In genomic region chr17:49226771-49227435, GRCh38 we compare ENCODE assay signal across 11 cellular contexts. TPM values are rescaled to one million over a fixed set of nuclear protein-coding genes. Genes with fewer than 3 reads are reported as not detected.
DNase-seq lines count a peak whose midpoint lies in the region; ATAC-seq, FAIRE-seq and TF ChIP-seq lines count a peak whose summit lies in the region.
"Had no signal": no experiment of that assay in that cellular context is flagged by ENCODE, and none has a peak within 500 bp of the region (broad histone marks: within the 10 kb centered on the region; RNA-seq: fewer than 3 reads in every experiment).

No MANE protein-coding gene starts in this region.

- no peak overlapping the region for H3K4me3 Mint-ChIP-seq in natural killer cell
- H3K4me3 Mint-ChIP-seq in natural killer cell treated with Interleukin-12 subunit alpha and Interleukin-12 subunit beta and Interleukin-15 and Interleukin-18, amount 100 ng/mL, for 72 hours, result no peak overlapping the region

- no peak overlapping the region for H2AFZ ChIP-seq in H1 (ENCODE audit: low read length)
- H2AFZ ChIP-seq: GM23338 had no signal

- no peaks in the 10 kb centered on the region for H3K27me3 Mint-ChIP-seq in natural killer cell (ENCODE audit: low read depth in 2 of 2)
- no peaks in the 10 kb centered on the region for H3K27me3 Mint-ChIP-seq in natural killer cell treated with Interleukin-12 subunit alpha and Interleukin-12 subunit beta and Interleukin-15 and Interleukin-18, amount 100 ng/mL, for 72 hours

- H2BK15ac ChIP-seq in H1 (ENCODE audit: low read length), result peak overlapping the region; percentile 72; the same call in 1 of the 2 replicates

- H3K14ac ChIP-seq in H1 (ENCODE audit: insufficient read length), result no peak overlapping the region

- TF ChIP-seq CTCF in natural killer cell (IDR thresholded peaks at IDR 0.05) (no peak), H1 (IDR thresholded peaks at IDR 0.05; ENCODE audit: control extremely low read depth in 1 of 3, insufficient read depth in 1 of 3, low read depth in 1 of 3, low read length in 3 of 3) (no peak), Peyer's patch (IDR thresholded peaks at IDR 0.05) (no peak), breast epithelium (IDR thresholded peaks at IDR 0.05) (no peak)

- WGBS in H1 (ENCODE audit: extremely low coverage in 1 of 2, insufficient coverage in 1 of 2, insufficient read length in 1 of 2, insufficient replicate concordance in 2 of 2, low coverage in 1 of 2, low lambda C conversion rate in 2 of 2, missing lambda C conversion rate in 1 of 2), 2 experiments, result 90% methylated on average over 3 of the region's 3 CpGs; no CpG with 5 or more reads in 1 of the 2 experiments

- no peak overlapping the region for H3K4me3 ChIP-seq in H1 (ENCODE audit: extremely low read depth in 1 of 4, insufficient read depth in 2 of 4, low read depth in 3 of 4, low read length in 4 of 4)
- H3K4me3 ChIP-seq in Peyer's patch, result no peak overlapping the region
- H3K4me3 ChIP-seq in breast epithelium, result no peak overlapping the region
- H3K4me3 ChIP-seq: A549, GM23338 had no signal

- peaks cover 42 to 82% of the 10 kb centered on the region in 2 donors for H3K4me1 Mint-ChIP-seq in natural killer cell
- peaks cover 29 to 39% of the 10 kb centered on the region in 2 donors for H3K4me1 Mint-ChIP-seq in natural killer cell treated with Interleukin-12 subunit alpha and Interleukin-12 subunit beta and Interleukin-15 and Interleukin-18, amount 100 ng/mL, for 72 hours (ENCODE audit: low read depth in 2 of 2)

- peaks cover 0 to 10% (median 6%) of the 10 kb centered on the region in 4 experiments; a peak in 3 of 7 replicates for H3K4me1 ChIP-seq in H1 (replicated peaks in 1 of 4; ENCODE audit: control insufficient read depth in 3 of 4, insufficient read depth in 4 of 4, low read length in 3 of 4)
- peaks cover 0 to 29% (median 22%) of the 10 kb centered on the region in 4 donors for H3K4me1 ChIP-seq in Peyer's patch
- H3K4me1 ChIP-seq in breast epithelium, result peaks cover 4 to 12% of the 10 kb centered on the region in 2 donors

- H3K27me3 ChIP-seq in H1 (replicated peaks in 1 of 4; ENCODE audit: control insufficient read depth in 3 of 4, extremely low read depth in 1 of 4, insufficient read depth in 3 of 4, low read length in 3 of 4) (peaks cover 25 to 80% (median 65%) of the 10 kb centered on the region in 4 experiments), Peyer's patch (no peaks in the 10 kb centered on the region), breast epithelium (peaks cover 3 to 62% of the 10 kb centered on the region in 2 donors)

- H3K18ac ChIP-seq in H1 (ENCODE audit: extremely low read depth, low read length), result no peak overlapping the region

- no peak overlapping the region for H4K5ac ChIP-seq in H1 (ENCODE audit: insufficient read length, low read depth, low read length)

- H3K4me2 ChIP-seq in H1 (ENCODE audit: insufficient read depth in 1 of 2, low read depth in 2 of 2, low read length in 2 of 2), result no peak overlapping the region
- H3K4me2 ChIP-seq: GM23338 had no signal

- intact Hi-C loops in natural killer cell (cut with micrococcal nuclease) (loop anchor here (1.0 to 10.0 kb wide), 3 partner anchors 35 to 138 kb away; partner anchors contain the start of gene ZNF652), breast epithelium (cut with DNase I; ENCODE audit: low total_unique reads) (loop anchor here (5.0 kb wide), 1 partner anchor 920 kb away; no protein-coding TSS in a partner anchor)

- no peak overlapping the region for H2AK5ac ChIP-seq in H1 (ENCODE audit: low read depth, low read length)

- POLR2A ChIA-PET in H1 (lab: Charles Lee; ENCODE audit: partially characterized antibody), result interaction anchor here (0.6 to 1.7 kb wide), 6 partner anchors 14 to 172 kb away, joined by 3 to 7 read pairs (median 3); partner anchors contain the start of genes ABI3 and GNGT2

- no peak overlapping the region for H2BK5ac ChIP-seq in H1 (ENCODE audit: low read depth, low read length)

- H3K27ac Mint-ChIP-seq in natural killer cell, result peak overlapping the region; percentile 1 to 56
- H3K27ac Mint-ChIP-seq in natural killer cell treated with Interleukin-12 subunit alpha and Interleukin-12 subunit beta and Interleukin-15 and Interleukin-18, amount 100 ng/mL, for 72 hours, result peak overlapping the region in 1 of 2 donors; percentile 66
- H3K27ac Mint-ChIP-seq: GM23338 had no signal

- H3K79me2 ChIP-seq in H1 (ENCODE audit: control insufficient read depth in 1 of 2, insufficient read depth in 2 of 2, low read length in 2 of 2), result no peaks in the 10 kb centered on the region

- TF ChIP-seq POLR2A in H1 (IDR thresholded peaks at IDR 0.05; ENCODE audit: control extremely low read depth in 1 of 2, low read depth in 2 of 2, low read length in 2 of 2) (no peak), Peyer's patch (IDR thresholded peaks at IDR 0.05) (no peak), breast epithelium (IDR thresholded peaks at IDR 0.05) (no peak)

- no peaks in the 10 kb centered on the region for H3K36me3 Mint-ChIP-seq in natural killer cell
- no peaks in the 10 kb centered on the region for H3K36me3 Mint-ChIP-seq in natural killer cell treated with Interleukin-12 subunit alpha and Interleukin-12 subunit beta and Interleukin-15 and Interleukin-18, amount 100 ng/mL, for 72 hours

- TF ChIP-seq RAD21 in H1 (IDR thresholded peaks at IDR 0.05 in 1 of 2, conservative IDR thresholded peaks at IDR 0.05 in 1 of 2; ENCODE audit: low read depth in 2 of 2, low read length in 2 of 2), result no peak

- H3K23ac ChIP-seq in H1 (ENCODE audit: insufficient read length), result no peak overlapping the region

- H3K4ac ChIP-seq in H1 (replicated peaks; ENCODE audit: insufficient read length, low read depth, low read length), result no peak overlapping the region

- no peak overlapping the region for H3K56ac ChIP-seq in H1 (replicated peaks; ENCODE audit: insufficient read length, low read depth, low read length)

- no peak overlapping the region for H2BK120ac ChIP-seq in H1 (replicated peaks; ENCODE audit: low read depth, low read length)

- TF ChIP-seq EP300 in H1 (IDR thresholded peaks at IDR 0.05; ENCODE audit: borderline replicate concordance in 1 of 2, low read depth in 2 of 2, low read length in 2 of 2), result no peak

- no peak for DNase-seq in natural killer cell
- DNase-seq in natural killer cell treated with Interleukin-12 subunit alpha and Interleukin-12 subunit beta and Interleukin-15 and Interleukin-18, amount 100 ng/mL, for 72 hours (ENCODE audit: low spot score), result no peak
- no peak for DNase-seq in HTR-8/SVneo (ENCODE audit: insufficient read length, low spot score)
- no peak for DNase-seq in H1 (ENCODE audit: low read depth in 1 of 2, low spot score in 2 of 2)
- no peak for DNase-seq in Peyer's patch
- DNase-seq in cerebellar nuclear complex (lab: John Stamatoyannopoulos, UW), result no peak
- DNase-seq in HK-2 (ENCODE audit: unreplicated experiment), result no peak
- DNase-seq in breast epithelium (ENCODE audit: low spot score in 2 of 2), result no peak

- FAIRE-seq in HTR-8/SVneo (lab: Jason Lieb, UNC) (peak; percentile 40), H1 (lab: Jason Lieb, UNC) (no peak)
- FAIRE-seq: A549 had no signal

- H3K9me3 ChIP-seq in H1 (ENCODE audit: insufficient read depth in 2 of 2, low read depth in 1 of 2, low read length in 1 of 2) (no peaks in the 10 kb centered on the region), Peyer's patch (no peaks in the 10 kb centered on the region), breast epithelium (no peaks in the 10 kb centered on the region)
- H3K9me3 ChIP-seq: A549 had no signal

- CTCF ChIA-PET in H1 (lab: Charles Lee; ENCODE audit: partially characterized antibody), result interaction anchor here (0.7 to 6.5 kb wide), 32 partner anchors 8 to 191 kb away, joined by 3 to 43 read pairs (median 4); partner anchors contain the start of gene GNGT2

- no peak overlapping the region for H3K9ac ChIP-seq in H1 (replicated peaks in 1 of 4; ENCODE audit: extremely low read depth in 1 of 4, low read depth in 3 of 4, low read length in 3 of 4)

- H4K20me1 ChIP-seq in H1 (replicated peaks in 1 of 2; ENCODE audit: control insufficient read depth in 1 of 2, insufficient read depth in 2 of 2, low read length in 2 of 2), result peaks cover 0 to 3% of the 10 kb centered on the region in 2 experiments

- no peak overlapping the region for H4K91ac ChIP-seq in H1 (replicated peaks; ENCODE audit: insufficient read length, low read length)

- H3K23me2 ChIP-seq in H1 (ENCODE audit: low read depth, low read length), result peaks cover 30% of the 10 kb centered on the region

- H3K27ac ChIP-seq in H1 (ENCODE audit: low read depth, low read length) (no peak overlapping the region), Peyer's patch (no peak overlapping the region), breast epithelium (no peak overlapping the region)
- H3K27ac ChIP-seq: C4-2B had no signal

- no peaks in the 10 kb centered on the region for H3K79me1 ChIP-seq in H1 (ENCODE audit: low read depth, low read length)

- H3K36me3 ChIP-seq in H1 (ENCODE audit: control insufficient read depth in 2 of 4, insufficient read depth in 4 of 4, low read length in 3 of 4) (no peaks in the 10 kb centered on the region), Peyer's patch (no peaks in the 10 kb centered on the region), breast epithelium (no peaks in the 10 kb centered on the region)

- H3K9me3 Mint-ChIP-seq in natural killer cell, result no peaks in the 10 kb centered on the region
- no peaks in the 10 kb centered on the region for H3K9me3 Mint-ChIP-seq in natural killer cell treated with Interleukin-12 subunit alpha and Interleukin-12 subunit beta and Interleukin-15 and Interleukin-18, amount 100 ng/mL, for 72 hours
- H3K9me3 Mint-ChIP-seq: GM23338 had no signal

- no peak overlapping the region for H2BK20ac ChIP-seq in H1 (ENCODE audit: low read length)

- H2BK12ac ChIP-seq in H1 (ENCODE audit: low read depth, low read length), result no peak overlapping the region

- no peak overlapping the region for H4K8ac ChIP-seq in H1 (ENCODE audit: extremely low read depth, insufficient read depth, low read length)

- no peak for ATAC-seq in natural killer cell
- no peak for ATAC-seq in natural killer cell treated with Interleukin-12 subunit alpha and Interleukin-12 subunit beta and Interleukin-15 and Interleukin-18, amount 100 ng/mL, for 72 hours

RNA-seq across cellular contexts. Expression of gene PHOSPHO1, which starts 3.7 kb away (rescaled TPM):
- total RNA-seq in natural killer cell (1 to 10 TPM in 1 of 3 donors, not detected in 2; 1.7 TPM), Peyer's patch (not detected), breast epithelium (under 1 TPM in 2 of 3 donors, not detected in 1; 0.33 to 0.88 TPM)
- not detected for total RNA-seq in natural killer cell treated with Interleukin-12 subunit alpha and Interleukin-12 subunit beta and Interleukin-15 and Interleukin-18, amount 100 ng/mL, for 72 hours
- total RNA-seq in H1 (2021; fragmentation: NEBNext Ultra II Directional; extraction: Animal tissue kit (Norgen Biotek cat#: 25700)), result 0.34 and 0.73 TPM in 2 replicates
- polyA plus RNA-seq in H1 (2011; rRNA removed), result 0.45 and 1.2 TPM in 2 replicates
- polyA plus RNA-seq in H1 (2011; cell fraction: cytosol; rRNA removed), result 0.49 TPM
- 1.3 TPM for polyA plus RNA-seq in H1 (2011; cell fraction: nucleus; rRNA removed)
- 0.32 to 0.56 TPM (median 0.43 TPM) in 4 replicates for polyA plus RNA-seq in H1 (2012, experiment 1 of 2)
- 0.88 TPM for polyA plus RNA-seq in H1 (2012, experiment 2 of 2)
- polyA plus RNA-seq in H1 (2013, experiment 1 of 2), result 0.57 TPM
- 0.61 TPM for polyA plus RNA-seq in H1 (2013, experiment 2 of 2)
- 0.39 and 0.73 TPM in 2 replicates for polyA minus RNA-seq in H1 (2011; rRNA and poly(A)+ RNA removed)
- polyA minus RNA-seq in H1 (2011; cell fraction: cytosol; rRNA and poly(A)+ RNA removed), result 1.4 TPM
- polyA minus RNA-seq in H1 (2011; cell fraction: nucleus; rRNA and poly(A)+ RNA removed), result 1.8 TPM

RNA-seq across cellular contexts. Expression of gene ABI3, which starts 16.4 kb away (rescaled TPM):
- total RNA-seq in natural killer cell (100 to 1,000 TPM in 2 of 3 donors, 10 to 100 TPM in 1; 82.9 to 131 (median 101) TPM), Peyer's patch (10 to 100 TPM in 2 of 4 donors, 1 to 10 TPM in 2; 4.9 to 50.3 (median 8.9) TPM), breast epithelium (1 to 10 TPM; 1.9 to 5.2 (median 5.1) TPM)
- 10 to 100 TPM; 26.9 to 54.1 TPM for total RNA-seq in natural killer cell treated with Interleukin-12 subunit alpha and Interleukin-12 subunit beta and Interleukin-15 and Interleukin-18, amount 100 ng/mL, for 72 hours
- 1.1 and 1.3 TPM in 2 replicates for total RNA-seq in H1 (2021; fragmentation: NEBNext Ultra II Directional; extraction: Animal tissue kit (Norgen Biotek cat#: 25700))
- 2.5 and 3.6 TPM in 2 replicates for polyA plus RNA-seq in H1 (2011; rRNA removed)
- polyA plus RNA-seq in H1 (2011; cell fraction: cytosol; rRNA removed), result 2.1 TPM
- polyA plus RNA-seq in H1 (2011; cell fraction: nucleus; rRNA removed), result 2.9 TPM
- polyA plus RNA-seq in H1 (2012, experiment 1 of 2), result 0.54 to 1.8 TPM (median 1.5 TPM) in 4 replicates
- 1.7 TPM for polyA plus RNA-seq in H1 (2012, experiment 2 of 2)
- polyA plus RNA-seq in H1 (2013, experiment 1 of 2), result 1.4 TPM
- 1.4 TPM for polyA plus RNA-seq in H1 (2013, experiment 2 of 2)
- 1.3 and 3.8 TPM in 2 replicates for polyA minus RNA-seq in H1 (2011; rRNA and poly(A)+ RNA removed)
- 2.5 TPM for polyA minus RNA-seq in H1 (2011; cell fraction: cytosol; rRNA and poly(A)+ RNA removed)
- polyA minus RNA-seq in H1 (2011; cell fraction: nucleus; rRNA and poly(A)+ RNA removed), result 4.5 TPM
- polyA plus RNA-seq: A549 had no signal

RNA-seq across cellular contexts. Expression of gene GNGT2, which starts 16.5 kb away (rescaled TPM):
- 10 to 100 TPM; 35.8 to 41.6 (median 39.4) TPM for total RNA-seq in natural killer cell
- 10 to 100 TPM; 15.3 to 19.6 TPM for total RNA-seq in natural killer cell treated with Interleukin-12 subunit alpha and Interleukin-12 subunit beta and Interleukin-15 and Interleukin-18, amount 100 ng/mL, for 72 hours
- 0.73 and 1.4 TPM in 2 replicates for total RNA-seq in H1 (2021; fragmentation: NEBNext Ultra II Directional; extraction: Animal tissue kit (Norgen Biotek cat#: 25700))
- 1.3 and 1.7 TPM in 2 replicates for polyA plus RNA-seq in H1 (2011; rRNA removed)
- polyA plus RNA-seq in H1 (2011; cell fraction: cytosol; rRNA removed), result 1.5 TPM
- 0.39 TPM for polyA plus RNA-seq in H1 (2011; cell fraction: nucleus; rRNA removed)
- polyA plus RNA-seq in H1 (2012, experiment 1 of 2), result 1.1 to 1.6 TPM (median 1.3 TPM) in 4 replicates
- 1.9 TPM for polyA plus RNA-seq in H1 (2012, experiment 2 of 2)
- 1.0 TPM for polyA plus RNA-seq in H1 (2013, experiment 1 of 2)
- polyA plus RNA-seq in H1 (2013, experiment 2 of 2), result 1.0 TPM
- 1.8 and 2.0 TPM in 2 replicates for polyA minus RNA-seq in H1 (2011; rRNA and poly(A)+ RNA removed)
- not detected for polyA minus RNA-seq in H1 (2011; cell fraction: cytosol; rRNA and poly(A)+ RNA removed)
- polyA minus RNA-seq in H1 (2011; cell fraction: nucleus; rRNA and poly(A)+ RNA removed), result 1.00 TPM
- total RNA-seq in Peyer's patch, result 10 to 100 TPM in 1 of 4 donors, 1 to 10 TPM in 1, not detected in 2; 4.8 to 14.0 TPM
- under 1 TPM in 2 of 3 donors, not detected in 1; 0.48 to 0.66 TPM for total RNA-seq in breast epithelium
